24 cellular contexts compared by ENCODE assay signal in the genomic region with DNA sequence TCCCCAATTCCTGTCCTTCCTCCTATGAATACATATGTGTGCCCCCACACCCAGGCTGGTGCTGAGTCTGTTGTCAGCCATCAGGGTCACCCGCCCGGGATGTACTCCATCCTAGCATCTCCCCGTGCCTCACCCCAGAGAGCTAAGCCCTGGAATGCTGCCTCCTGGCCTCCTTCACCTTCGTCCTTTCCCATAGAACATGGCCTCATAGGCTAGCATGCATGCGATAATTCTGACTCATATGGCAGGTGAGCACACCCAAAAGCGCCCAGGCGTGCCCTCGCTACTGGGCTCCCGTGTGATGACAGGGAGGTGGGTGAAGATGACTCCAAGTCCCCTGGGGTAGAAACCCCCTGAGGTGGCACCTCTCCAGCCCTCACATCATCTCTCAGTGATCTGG. TPM values are rescaled to one million over a fixed set of nuclear protein-coding genes. Genes with fewer than 3 reads are reported as not detected.
DNase-seq lines count a peak whose midpoint lies in the region; ATAC-seq, FAIRE-seq and TF ChIP-seq lines count a peak whose summit lies in the region.
"Had no signal": no experiment of that assay in that cellular context is flagged by ENCODE, and none has a peak within 500 bp of the region (broad histone marks: within the 10 kb centered on the region; RNA-seq: fewer than 3 reads in every experiment).

No MANE protein-coding gene starts in this region.

- TF ChIP-seq CTCF in OCI-LY3 (IDR thresholded peaks at IDR 0.05; ENCODE audit: low read depth, low read length) (no peak), keratinocyte (optimal IDR thresholded peaks at IDR 0.05 in 1 of 3, IDR thresholded peaks at IDR 0.05 in 1 of 3, conservative IDR thresholded peaks at IDR 0.05 in 1 of 3; ENCODE audit: extremely low read depth in 1 of 3, insufficient read depth in 2 of 3, low read length in 3 of 3) (no peak), upper lobe of right lung (IDR thresholded peaks at IDR 0.05) (no peak)

- no peak for ATAC-seq in upper lobe of right lung
- ATAC-seq in stimulated activated naive CD8-positive, alpha-beta T cell treated with anti-CD3 and anti-CD28 coated beads, Interleukin-15, amount 100 ng/mL, for 72 hours = no peak
- ATAC-seq in activated CD8-positive, alpha-beta memory T cell treated with anti-CD3 and anti-CD28 coated beads, Interleukin-2, amount 10 ng/mL, durations not matched to agents 7 days and 5 days = no peak

- H3K79me2 ChIP-seq in OCI-LY3 (ENCODE audit: low read length) = no peaks in the 10 kb centered on the region
- H3K79me2 ChIP-seq in keratinocyte (ENCODE audit: control insufficient read depth, insufficient read depth, low read length) = no peaks in the 10 kb centered on the region

- H4K20me1 ChIP-seq in OCI-LY3 (ENCODE audit: insufficient read depth, low read length) (no peaks in the 10 kb centered on the region), keratinocyte (ENCODE audit: control insufficient read depth, extremely low read depth, insufficient read depth, low read length) (peaks cover 5% of the 10 kb centered on the region)

- DNase-seq in DMS53 (lab: John Stamatoyannopoulos, UW) (peak; percentile 20), DMS53 treated with DMSO at 0.1 percent for 48 hours (lab: John Stamatoyannopoulos, UW; ENCODE audit: unreplicated experiment) (no peak), keratinocyte (ENCODE audit: low read depth, low spot score) (no peak), posterior vena cava (ENCODE audit: low spot score) (peak; percentile 53), upper lobe of right lung (no peak)
- no peak for DNase-seq in stimulated activated naive CD8-positive, alpha-beta T cell treated with anti-CD3 and anti-CD28 coated beads, Interleukin-15, amount 100 ng/mL, for 72 hours
- DNase-seq in activated CD8-positive, alpha-beta memory T cell treated with anti-CD3 and anti-CD28 coated beads, Interleukin-2, amount 10 ng/mL, durations not matched to agents 7 days and 5 days = no peak
- DNase-seq: AML-193, COR-L47, DMS 273 treated with DMSO at 0.1 percent for 48 hours, GF-D8, H9, KBM-7, MV-4-11, NCI-H1417, NCI-H187, NCI-H2107, NCI-H510A, NCI-H748 treated with DMSO at 0.1 percent for 48 hours, OCI-M1, SHP77 treated with DMSO at 0.1 percent for 48 hours had no signal

- H3K9me3 ChIP-seq in OCI-LY3 (ENCODE audit: insufficient read depth, low read length) (no peaks in the 10 kb centered on the region), keratinocyte (ENCODE audit: control insufficient read depth, low read depth, low read length) (no peaks in the 10 kb centered on the region), upper lobe of right lung (no peaks in the 10 kb centered on the region)

- no peaks in the 10 kb centered on the region for H3K9me1 ChIP-seq in keratinocyte (ENCODE audit: control insufficient read depth, extremely low read depth, insufficient read depth, low read length)

- FAIRE-seq in keratinocyte (lab: Jason Lieb, UNC) = peak; percentile 51

- H3K36me3 ChIP-seq in OCI-LY3 (replicated peaks; ENCODE audit: low read depth, low read length) = peaks cover 9% of the 10 kb centered on the region
- peaks cover 7 to 12% of the 10 kb centered on the region in 2 experiments for H3K36me3 ChIP-seq in keratinocyte (ENCODE audit: control insufficient read depth in 2 of 2, extremely low read depth in 1 of 2, insufficient read depth in 2 of 2, low read length in 2 of 2)
- peaks cover 8% of the 10 kb centered on the region for H3K36me3 ChIP-seq in upper lobe of right lung

- no peaks in the 10 kb centered on the region for H3K9me3 Mint-ChIP-seq in stimulated activated naive CD8-positive, alpha-beta T cell treated with anti-CD3 and anti-CD28 coated beads, Interleukin-15, amount 100 ng/mL, for 72 hours
- H3K9me3 Mint-ChIP-seq in activated CD8-positive, alpha-beta memory T cell treated with anti-CD3 and anti-CD28 coated beads, Interleukin-2, amount 10 ng/mL, durations not matched to agents 7 days and 5 days (ENCODE audit: low read depth) = no peaks in the 10 kb centered on the region
- H3K9me3 Mint-ChIP-seq: H9 had no signal

- intact Hi-C loops in posterior vena cava (cut with DNase I) = loop anchor here (5.0 to 10.0 kb wide), 2 partner anchors 260 to 268 kb away; no protein-coding TSS in a partner anchor
- intact Hi-C loops in upper lobe of right lung (cut with DNase I) = loop anchor here (10.0 kb wide), 1 partner anchor 270 kb away; no protein-coding TSS in a partner anchor

- CTCF ChIA-PET in activated CD8-positive, alpha-beta memory T cell treated with anti-CD3 and anti-CD28 coated beads, Interleukin-2, amount 10 ng/mL, durations not matched to agents 7 days and 5 days (lab: Charles Lee) = interaction anchor here (1.1 to 10.9 kb wide), 9 partner anchors 8 to 283 kb away, joined by 3 to 306 read pairs (median 24); no protein-coding TSS in a partner anchor

- H3K27me3 ChIP-seq in OCI-LY3 (ENCODE audit: low read depth, low read length) = no peaks in the 10 kb centered on the region
- H3K27me3 ChIP-seq in keratinocyte (ENCODE audit: control insufficient read depth, extremely low read depth, insufficient read depth, low read length) = peaks cover 3% of the 10 kb centered on the region
- H3K27me3 ChIP-seq in upper lobe of right lung = peaks cover 15% of the 10 kb centered on the region

- H3K4me2 ChIP-seq in OCI-LY3 (ENCODE audit: low read length) (peak overlapping the region; percentile 10; the same call in 1 of the 2 replicates), keratinocyte (ENCODE audit: control insufficient read depth, extremely low read depth, insufficient read depth, low read depth, low read length) (no peak overlapping the region)

- H2AFZ ChIP-seq in OCI-LY3 (ENCODE audit: low read depth, low read length) (no peak overlapping the region), keratinocyte (ENCODE audit: control insufficient read depth, low read length) (no peak overlapping the region)

- peak overlapping the region in 1 of 2 donors; percentile 75 for H3K27ac Mint-ChIP-seq in stimulated activated naive CD8-positive, alpha-beta T cell treated with anti-CD3 and anti-CD28 coated beads, Interleukin-15, amount 100 ng/mL, for 72 hours
- no peak overlapping the region for H3K27ac Mint-ChIP-seq in activated CD8-positive, alpha-beta memory T cell treated with anti-CD3 and anti-CD28 coated beads, Interleukin-2, amount 10 ng/mL, durations not matched to agents 7 days and 5 days
- H3K27ac Mint-ChIP-seq: H9 had no signal

- H3K4me1 Mint-ChIP-seq in stimulated activated naive CD8-positive, alpha-beta T cell treated with anti-CD3 and anti-CD28 coated beads, Interleukin-15, amount 100 ng/mL, for 72 hours = peaks cover 8% of the 10 kb centered on the region
- peaks cover 4% of the 10 kb centered on the region for H3K4me1 Mint-ChIP-seq in activated CD8-positive, alpha-beta memory T cell treated with anti-CD3 and anti-CD28 coated beads, Interleukin-2, amount 10 ng/mL, durations not matched to agents 7 days and 5 days

- peaks cover 84% of the 10 kb centered on the region for H3K27me3 Mint-ChIP-seq in stimulated activated naive CD8-positive, alpha-beta T cell treated with anti-CD3 and anti-CD28 coated beads, Interleukin-15, amount 100 ng/mL, for 72 hours
- peaks cover 37% of the 10 kb centered on the region for H3K27me3 Mint-ChIP-seq in activated CD8-positive, alpha-beta memory T cell treated with anti-CD3 and anti-CD28 coated beads, Interleukin-2, amount 10 ng/mL, durations not matched to agents 7 days and 5 days

- peaks cover 31% of the 10 kb centered on the region for H3K4me1 ChIP-seq in OCI-LY3 (ENCODE audit: low read length)
- peaks cover 30% of the 10 kb centered on the region for H3K4me1 ChIP-seq in keratinocyte (ENCODE audit: control insufficient read depth, extremely low read depth, insufficient read depth, low read length)
- peaks cover 9% of the 10 kb centered on the region for H3K4me1 ChIP-seq in upper lobe of right lung

- H3K27ac ChIP-seq in OCI-LY3 (ENCODE audit: low read length) (0 out of 2 replicates have a peak overlapping the region, but pooled peaks have one; percentile 0), keratinocyte (ENCODE audit: control insufficient read depth, insufficient read depth, low read length) (no peak overlapping the region), upper lobe of right lung (no peak overlapping the region)
- H3K27ac ChIP-seq: 22Rv1 had no signal

- H3K9ac ChIP-seq in OCI-LY3 (ENCODE audit: low read length) = no peak overlapping the region
- H3K9ac ChIP-seq in keratinocyte (ENCODE audit: control insufficient read depth, extremely low read depth, insufficient read depth, low read length) = no peak overlapping the region

- H3K4me3 Mint-ChIP-seq in stimulated activated naive CD8-positive, alpha-beta T cell treated with anti-CD3 and anti-CD28 coated beads, Interleukin-15, amount 100 ng/mL, for 72 hours = no peak overlapping the region
- H3K4me3 Mint-ChIP-seq in activated CD8-positive, alpha-beta memory T cell treated with anti-CD3 and anti-CD28 coated beads, Interleukin-2, amount 10 ng/mL, durations not matched to agents 7 days and 5 days = no peak overlapping the region
- H3K4me3 Mint-ChIP-seq: H9 had no signal

- no peaks in the 10 kb centered on the region for H3K36me3 Mint-ChIP-seq in activated CD8-positive, alpha-beta memory T cell treated with anti-CD3 and anti-CD28 coated beads, Interleukin-2, amount 10 ng/mL, durations not matched to agents 7 days and 5 days

- dilution Hi-C loops in keratinocyte (cut with MboI; ENCODE audit: extremely low pct_ligation_motif_present, low sequenced_read_pairs) = no loop called here

- H3K4me3 ChIP-seq in OCI-LY3 (ENCODE audit: low read length) (no peak overlapping the region), keratinocyte (ENCODE audit: control insufficient read depth in 2 of 3, extremely low read depth in 1 of 3, insufficient read depth in 2 of 3, low read depth in 1 of 3, low read length in 3 of 3) (no peak overlapping the region), upper lobe of right lung (no peak overlapping the region)

RNA-seq across cellular contexts. Expression of gene SPR, which starts 7.3 kb away (rescaled TPM):
- polyA plus RNA-seq in keratinocyte = 25.1 to 33.9 TPM (median 26.0 TPM) in 3 replicates
- polyA plus RNA-seq in keratinocyte (2011; ENCODE audit: low read depth) = 9.1 TPM
- 27.6 and 36.6 TPM in 2 replicates for polyA plus RNA-seq in keratinocyte (2011; cell fraction: cytosol; rRNA removed)
- polyA plus RNA-seq in keratinocyte (2011; cell fraction: nucleus; rRNA removed) = 16.2 and 16.4 TPM in 2 replicates
- polyA plus RNA-seq in keratinocyte (2012; ENCODE audit: low replicate concordance) = 18.2 and 37.1 TPM in 2 replicates
- polyA minus RNA-seq in keratinocyte = 11.7 to 13.8 TPM (median 12.2 TPM) in 3 replicates
- polyA minus RNA-seq in keratinocyte (2011; cell fraction: cytosol; rRNA and poly(A)+ RNA removed) = 16.5 TPM
- 4.0 and 4.5 TPM in 2 replicates for polyA minus RNA-seq in keratinocyte (2011; cell fraction: nucleus; rRNA and poly(A)+ RNA removed)
- total RNA-seq in posterior vena cava (10 to 100 TPM; 14.3 to 15.7 TPM), upper lobe of right lung (44.1 TPM)
- total RNA-seq in activated CD8-positive, alpha-beta memory T cell treated with anti-CD3 and anti-CD28 coated beads, Interleukin-2, amount 10 ng/mL, durations not matched to agents 7 days and 5 days = 1 to 10 TPM; 1.3 to 3.1 TPM

RNA-seq across cellular contexts. Expression of gene EMX1, which starts 22.9 kb away (rescaled TPM):
- polyA plus RNA-seq in keratinocyte = not detected in 3 replicates
- polyA plus RNA-seq in keratinocyte (2011; ENCODE audit: low read depth) = not detected
- not detected in 2 replicates for polyA plus RNA-seq in keratinocyte (2011; cell fraction: cytosol; rRNA removed)
- polyA plus RNA-seq in keratinocyte (2011; cell fraction: nucleus; rRNA removed) = not detected in 2 replicates
- 0.06 TPM in 1 of 2 replicates, not detected in the other for polyA plus RNA-seq in keratinocyte (2012; ENCODE audit: low replicate concordance)
- polyA minus RNA-seq in keratinocyte = not detected in 3 replicates
- not detected for polyA minus RNA-seq in keratinocyte (2011; cell fraction: cytosol; rRNA and poly(A)+ RNA removed)
- polyA minus RNA-seq in keratinocyte (2011; cell fraction: nucleus; rRNA and poly(A)+ RNA removed) = not detected in 2 replicates
- total RNA-seq in posterior vena cava (not detected), upper lobe of right lung (not detected)
- total RNA-seq in activated CD8-positive, alpha-beta memory T cell treated with anti-CD3 and anti-CD28 coated beads, Interleukin-2, amount 10 ng/mL, durations not matched to agents 7 days and 5 days = not detected
- total RNA-seq: RPMI7951 had no signal

Comparison
In these comparisons a context has a peak if more than half of its experiments do, and no peak if none do; other contexts are left out.
1. DNase-seq: peak in DMS53 (single experiment) and posterior vena cava (single experiment); none in DMS53 treated with DMSO at 0.1 percent for 48 hours (single experiment), keratinocyte (single experiment), upper lobe of right lung (single experiment), stimulated activated naive CD8-positive, alpha-beta T cell treated with anti-CD3 and anti-CD28 coated beads, Interleukin-15, amount 100 ng/mL, for 72 hours (0 of 2) and activated CD8-positive, alpha-beta memory T cell treated with anti-CD3 and anti-CD28 coated beads, Interleukin-2, amount 10 ng/mL, durations not matched to agents 7 days and 5 days (single experiment).